ENCODE assay signal across 9 cellular contexts in the genomic region with DNA sequence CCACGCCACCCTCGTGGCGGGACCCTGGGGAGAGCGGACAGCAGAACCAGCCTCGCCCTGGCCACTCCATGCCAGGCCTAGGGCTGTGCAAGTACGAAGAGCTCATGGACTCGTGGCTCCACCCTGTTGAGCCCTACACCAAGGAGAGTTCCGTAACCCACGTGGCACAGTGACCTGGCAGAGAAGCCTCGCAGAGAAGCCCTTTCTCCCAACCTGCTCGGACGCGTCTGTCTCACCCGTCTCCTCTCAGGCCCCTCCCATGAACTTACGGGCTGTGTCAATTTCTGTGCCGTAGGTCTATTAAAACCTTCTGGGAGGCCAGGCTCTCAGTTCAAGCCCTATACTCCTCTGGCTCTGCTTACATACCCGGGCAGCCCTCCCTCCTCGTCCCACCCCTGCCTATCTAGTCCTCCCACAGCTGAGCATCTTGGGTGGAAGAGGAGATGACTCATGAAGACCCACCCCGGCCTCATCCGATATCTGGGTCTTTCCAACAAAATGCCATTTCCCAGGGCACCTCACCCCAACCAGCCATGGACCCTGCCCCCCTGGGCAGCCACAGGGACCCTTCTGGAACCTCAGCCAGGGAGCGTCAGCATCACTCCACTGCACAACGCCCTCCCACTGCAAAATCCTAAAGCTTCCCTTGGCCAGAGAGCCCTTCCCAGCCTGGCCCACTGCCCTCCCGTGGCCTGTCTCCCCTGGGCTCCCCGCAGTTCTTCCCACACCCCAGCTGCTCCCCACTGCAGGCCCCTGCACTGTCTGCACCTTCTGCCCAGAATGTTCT. TPM values are rescaled to one million over a fixed set of nuclear protein-coding genes. Genes with fewer than 3 reads are reported as not detected.
A peak's percentile ranks its signal among the peaks of the same experiment; 100 is the strongest.
DNase-seq lines count a peak whose midpoint lies in the region; ATAC-seq lines count a peak whose summit lies in the region.
"Had no signal": no experiment of that assay in that cellular context is flagged by ENCODE, and none has a peak within 500 bp of the region (broad histone marks: within the 10 kb centered on the region; RNA-seq: fewer than 3 reads in every experiment).

No MANE protein-coding gene starts in this region.

- no peak for ATAC-seq in activated T-helper 17 cell treated with anti-CD3 and anti-CD28 coated beads, Interleukin-2, amount 50 U/mL, for 72 hours (replicated peaks)
- ATAC-seq in GM19463 (IDR thresholded peaks at IDR 0.05; ENCODE audit: unreplicated experiment) (no peak), HG03457 (IDR thresholded peaks at IDR 0.05; ENCODE audit: unreplicated experiment) (no peak)

- H3K27me3 Mint-ChIP-seq in activated T-helper 17 cell treated with anti-CD3 and anti-CD28 coated beads, Interleukin-2, amount 50 U/mL, for 72 hours: no peaks in the 10 kb centered on the region
- H3K27me3 Mint-ChIP-seq: activated naive CD8-positive, alpha-beta T cell treated with anti-CD3 and anti-CD28 coated beads, Interleukin-2, amount 10 ng/mL, durations not matched to agents 7 days and 5 days had no signal

- H3K4me3 Mint-ChIP-seq in activated T-helper 17 cell treated with anti-CD3 and anti-CD28 coated beads, Interleukin-2, amount 50 U/mL, for 72 hours: no peak overlapping the region

- peak overlapping the region; percentile 89 for H3K4me3 ChIP-seq in skeletal muscle cell (ENCODE audit: low read depth, low read length)

- peaks cover 19% of the 10 kb centered on the region for H3K36me3 Mint-ChIP-seq in activated T-helper 17 cell treated with anti-CD3 and anti-CD28 coated beads, Interleukin-2, amount 50 U/mL, for 72 hours (ENCODE audit: low read depth)

- H3K9me3 Mint-ChIP-seq in activated T-helper 17 cell treated with anti-CD3 and anti-CD28 coated beads, Interleukin-2, amount 50 U/mL, for 72 hours: no peaks in the 10 kb centered on the region
- H3K9me3 Mint-ChIP-seq: activated naive CD8-positive, alpha-beta T cell treated with anti-CD3 and anti-CD28 coated beads, Interleukin-2, amount 10 ng/mL, durations not matched to agents 7 days and 5 days had no signal

- H3K4me1 Mint-ChIP-seq in activated T-helper 17 cell treated with anti-CD3 and anti-CD28 coated beads, Interleukin-2, amount 50 U/mL, for 72 hours: peaks cover 15% of the 10 kb centered on the region

- peak; percentile 11 for DNase-seq in GM04503 (ENCODE audit: low read depth)
- DNase-seq in glomerular visceral epithelial cell (ENCODE audit: extremely low spot score): peak; percentile 40
- DNase-seq in skeletal muscle cell (ENCODE audit: low read depth): peak; percentile 57
- DNase-seq in activated T-cell treated with anti-CD3 and anti-CD28 coated beads, Interleukin-2, amount 50 U/mL, for 48 hours: no peak
- DNase-seq in effector CD4-positive, alpha-beta T cell: no peak
- DNase-seq: activated naive CD8-positive, alpha-beta T cell treated with anti-CD3 and anti-CD28 coated beads, Interleukin-2, amount 10 ng/mL, durations not matched to agents 7 days and 5 days had no signal

- H3K27ac Mint-ChIP-seq in activated T-helper 17 cell treated with anti-CD3 and anti-CD28 coated beads, Interleukin-2, amount 50 U/mL, for 72 hours: peak overlapping the region; percentile 41

RNA-seq across cellular contexts. Expression of a gene that starts 2.4 kb away (rescaled TPM):
- total RNA-seq in activated T-helper 17 cell treated with anti-CD3 and anti-CD28 coated beads, Interleukin-2, amount 50 U/mL, for 72 hours: 10 to 100 TPM; 37.4 to 40.1 TPM

RNA-seq across cellular contexts. Expression of a gene that starts 17.0 kb away (rescaled TPM):
- 10 to 100 TPM; 30.7 to 39.3 TPM for total RNA-seq in activated T-helper 17 cell treated with anti-CD3 and anti-CD28 coated beads, Interleukin-2, amount 50 U/mL, for 72 hours

RNA-seq across cellular contexts. Expression of a gene that starts 52.7 kb away (rescaled TPM):
- total RNA-seq in activated T-helper 17 cell treated with anti-CD3 and anti-CD28 coated beads, Interleukin-2, amount 50 U/mL, for 72 hours: 10 to 100 TPM; 67.9 to 96.7 TPM

RNA-seq across cellular contexts. Expression of a gene that starts 54.8 kb away (rescaled TPM):
- total RNA-seq in activated T-helper 17 cell treated with anti-CD3 and anti-CD28 coated beads, Interleukin-2, amount 50 U/mL, for 72 hours: 10 to 100 TPM; 49.1 to 67.1 TPM

Comparison
In these comparisons a context has a peak if more than half of its experiments do, and no peak if none do; other contexts are left out.
1. DNase-seq: peak in GM04503 (single experiment), glomerular visceral epithelial cell (single experiment) and skeletal muscle cell (single experiment); none in activated T-cell treated with anti-CD3 and anti-CD28 coated beads, Interleukin-2, amount 50 U/mL, for 48 hours (0 of 2) and effector CD4-positive, alpha-beta T cell (single experiment).